Comparison of ENCODE assay signal across 1 cellular context in the genomic region with DNA sequence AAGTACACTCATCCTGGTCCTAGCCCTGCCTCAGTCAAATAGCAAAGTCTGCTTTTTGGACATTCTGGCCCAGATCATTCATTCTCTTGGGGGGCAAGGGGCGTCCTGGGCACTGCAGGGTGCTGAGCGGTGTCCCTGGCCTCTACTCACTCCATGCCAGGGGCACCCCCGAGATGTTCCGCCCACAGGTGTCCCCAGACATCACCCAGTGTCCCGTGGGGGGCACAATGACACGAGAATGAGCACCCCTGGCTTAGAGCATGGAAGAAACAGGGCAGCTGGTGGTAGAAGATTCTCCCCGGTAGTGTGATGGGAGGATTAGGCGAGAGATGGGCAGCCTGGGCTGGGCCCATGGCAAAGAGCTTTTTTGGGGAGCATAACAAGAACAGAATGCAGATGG.
TF ChIP-seq lines count a peak whose summit lies in the region.

No MANE protein-coding gene starts in this region.

TF ChIP-seq in GM23338, 12 proteins besides CTCF, POLR2A, EP300 and RAD21:
- TF ChIP-seq, protein P1, sequence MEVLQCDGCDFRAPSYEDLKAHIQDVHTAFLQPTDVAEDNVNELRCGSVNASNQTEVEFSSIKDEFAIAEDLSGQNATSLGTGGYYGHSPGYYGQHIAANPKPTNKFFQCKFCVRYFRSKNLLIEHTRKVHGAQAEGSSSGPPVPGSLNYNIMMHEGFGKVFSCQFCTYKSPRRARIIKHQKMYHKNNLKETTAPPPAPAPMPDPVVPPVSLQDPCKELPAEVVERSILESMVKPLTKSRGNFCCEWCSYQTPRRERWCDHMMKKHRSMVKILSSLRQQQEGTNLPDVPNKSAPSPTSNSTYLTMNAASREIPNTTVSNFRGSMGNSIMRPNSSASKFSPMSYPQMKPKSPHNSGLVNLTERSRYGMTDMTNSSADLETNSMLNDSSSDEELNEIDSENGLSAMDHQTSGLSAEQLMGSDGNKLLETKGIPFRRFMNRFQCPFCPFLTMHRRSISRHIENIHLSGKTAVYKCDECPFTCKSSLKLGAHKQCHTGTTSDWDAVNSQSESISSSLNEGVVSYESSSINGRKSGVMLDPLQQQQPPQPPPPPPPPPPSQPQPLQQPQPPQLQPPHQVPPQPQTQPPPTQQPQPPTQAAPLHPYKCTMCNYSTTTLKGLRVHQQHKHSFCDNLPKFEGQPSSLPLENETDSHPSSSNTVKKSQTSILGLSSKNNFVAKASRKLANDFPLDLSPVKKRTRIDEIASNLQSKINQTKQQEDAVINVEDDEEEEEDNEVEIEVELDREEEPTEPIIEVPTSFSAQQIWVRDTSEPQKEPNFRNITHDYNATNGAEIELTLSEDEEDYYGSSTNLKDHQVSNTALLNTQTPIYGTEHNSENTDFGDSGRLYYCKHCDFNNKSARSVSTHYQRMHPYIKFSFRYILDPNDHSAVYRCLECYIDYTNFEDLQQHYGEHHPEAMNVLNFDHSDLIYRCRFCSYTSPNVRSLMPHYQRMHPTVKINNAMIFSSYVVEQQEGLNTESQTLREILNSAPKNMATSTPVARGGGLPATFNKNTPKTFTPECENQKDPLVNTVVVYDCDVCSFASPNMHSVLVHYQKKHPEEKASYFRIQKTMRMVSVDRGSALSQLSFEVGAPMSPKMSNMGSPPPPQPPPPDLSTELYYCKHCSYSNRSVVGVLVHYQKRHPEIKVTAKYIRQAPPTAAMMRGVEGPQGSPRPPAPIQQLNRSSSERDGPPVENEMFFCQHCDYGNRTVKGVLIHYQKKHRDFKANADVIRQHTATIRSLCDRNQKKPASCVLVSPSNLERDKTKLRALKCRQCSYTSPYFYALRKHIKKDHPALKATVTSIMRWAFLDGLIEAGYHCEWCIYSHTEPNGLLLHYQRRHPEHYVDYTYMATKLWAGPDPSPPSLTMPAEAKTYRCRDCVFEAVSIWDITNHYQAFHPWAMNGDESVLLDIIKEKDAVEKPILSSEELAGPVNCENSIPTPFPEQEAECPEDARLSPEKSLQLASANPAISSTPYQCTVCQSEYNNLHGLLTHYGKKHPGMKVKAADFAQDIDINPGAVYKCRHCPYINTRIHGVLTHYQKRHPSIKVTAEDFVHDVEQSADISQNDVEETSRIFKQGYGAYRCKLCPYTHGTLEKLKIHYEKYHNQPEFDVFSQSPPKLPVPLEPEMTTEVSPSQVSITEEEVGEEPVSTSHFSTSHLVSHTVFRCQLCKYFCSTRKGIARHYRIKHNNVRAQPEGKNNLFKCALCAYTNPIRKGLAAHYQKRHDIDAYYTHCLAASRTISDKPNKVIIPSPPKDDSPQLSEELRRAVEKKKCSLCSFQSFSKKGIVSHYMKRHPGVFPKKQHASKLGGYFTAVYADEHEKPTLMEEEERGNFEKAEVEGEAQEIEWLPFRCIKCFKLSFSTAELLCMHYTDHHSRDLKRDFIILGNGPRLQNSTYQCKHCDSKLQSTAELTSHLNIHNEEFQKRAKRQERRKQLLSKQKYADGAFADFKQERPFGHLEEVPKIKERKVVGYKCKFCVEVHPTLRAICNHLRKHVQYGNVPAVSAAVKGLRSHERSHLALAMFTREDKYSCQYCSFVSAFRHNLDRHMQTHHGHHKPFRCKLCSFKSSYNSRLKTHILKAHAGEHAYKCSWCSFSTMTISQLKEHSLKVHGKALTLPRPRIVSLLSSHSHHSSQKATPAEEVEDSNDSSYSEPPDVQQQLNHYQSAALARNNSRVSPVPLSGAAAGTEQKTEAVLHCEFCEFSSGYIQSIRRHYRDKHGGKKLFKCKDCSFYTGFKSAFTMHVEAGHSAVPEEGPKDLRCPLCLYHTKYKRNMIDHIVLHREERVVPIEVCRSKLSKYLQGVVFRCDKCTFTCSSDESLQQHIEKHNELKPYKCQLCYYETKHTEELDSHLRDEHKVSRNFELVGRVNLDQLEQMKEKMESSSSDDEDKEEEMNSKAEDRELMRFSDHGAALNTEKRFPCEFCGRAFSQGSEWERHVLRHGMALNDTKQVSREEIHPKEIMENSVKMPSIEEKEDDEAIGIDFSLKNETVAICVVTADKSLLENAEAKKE (CRISPR knock-in tag; IDR thresholded peaks at IDR 0.05): no peak
- TF ChIP-seq EZH2phosphoT487 (IDR thresholded peaks at IDR 0.05; ENCODE audit: unreplicated experiment) (no peak), REST (IDR thresholded peaks at IDR 0.05; ENCODE audit: unreplicated experiment) (no peak), POLR2AphosphoS5 (IDR thresholded peaks at IDR 0.05; ENCODE audit: low read depth) (no peak), JUNB (IDR thresholded peaks at IDR 0.05; ENCODE audit: unreplicated experiment) (no peak), CREB1 (CRISPR knock-in tag; IDR thresholded peaks at IDR 0.05; ENCODE audit: low read depth) (no peak)
